22 cellular contexts compared by ENCODE assay signal in genomic region chr15:42193383-42193782, GRCh38. TPM values are rescaled to one million over a fixed set of nuclear protein-coding genes. Genes with fewer than 3 reads are reported as not detected.
DNase-seq lines count a peak whose midpoint lies in the region; ATAC-seq and TF ChIP-seq lines count a peak whose summit lies in the region.
"Had no signal": no experiment of that assay in that cellular context is flagged by ENCODE, and none has a peak within 500 bp of the region (broad histone marks: within the 10 kb centered on the region; RNA-seq: fewer than 3 reads in every experiment).

No MANE protein-coding gene starts in this region.

- peaks cover 50% of the 10 kb centered on the region for H3K4me1 Mint-ChIP-seq in activated CD8-positive, alpha-beta T cell treated with anti-CD3 and anti-CD28 coated beads for 36 hours (ENCODE audit: low read depth)
- peaks cover 23% of the 10 kb centered on the region for H3K4me1 Mint-ChIP-seq in activated CD8-positive, alpha-beta T cell treated with anti-CD3 and anti-CD28 coated beads, Interleukin-2, amount 10 ng/mL, durations not matched to agents 7 days and 5 days (ENCODE audit: low read depth)
- peaks cover 22% of the 10 kb centered on the region for H3K4me1 Mint-ChIP-seq in activated B cell treated with CpG ODN at 0.5 μM for 24 hours
- H3K4me1 Mint-ChIP-seq in activated naive CD8-positive, alpha-beta T cell treated with anti-CD3 and anti-CD28 coated beads, Interleukin-2, amount 50 U/mL, for 24 hours = peaks cover 54% of the 10 kb centered on the region
- H3K4me1 Mint-ChIP-seq: GM23338 had no signal

- peak overlapping the region; percentile 91 for H3K27ac Mint-ChIP-seq in activated CD8-positive, alpha-beta T cell treated with anti-CD3 and anti-CD28 coated beads for 36 hours
- no peak overlapping the region for H3K27ac Mint-ChIP-seq in activated CD8-positive, alpha-beta T cell treated with anti-CD3 and anti-CD28 coated beads, Interleukin-2, amount 10 ng/mL, durations not matched to agents 7 days and 5 days
- H3K27ac Mint-ChIP-seq in activated B cell treated with CpG ODN at 0.5 μM for 24 hours = peak overlapping the region; percentile 18
- peak overlapping the region; percentile 87 for H3K27ac Mint-ChIP-seq in activated naive CD8-positive, alpha-beta T cell treated with anti-CD3 and anti-CD28 coated beads, Interleukin-2, amount 50 U/mL, for 24 hours
- H3K27ac Mint-ChIP-seq: CD4-positive, alpha-beta T cell; GM23338 had no signal

- no peak overlapping the region for H3K27ac ChIP-seq in left ventricle myocardium inferior (replicated peaks)

- peak; percentile 53 for ATAC-seq in activated CD8-positive, alpha-beta T cell treated with anti-CD3 and anti-CD28 coated beads for 36 hours
- ATAC-seq in activated CD8-positive, alpha-beta T cell treated with anti-CD3 and anti-CD28 coated beads, Interleukin-2, amount 10 ng/mL, durations not matched to agents 7 days and 5 days = no peak
- ATAC-seq in activated B cell treated with CpG ODN at 0.5 μM for 24 hours (ENCODE audit: low read depth) (no peak), GM18858 (IDR thresholded peaks at IDR 0.05; ENCODE audit: unreplicated experiment) (no peak)
- peak; percentile 62 for ATAC-seq in activated naive CD8-positive, alpha-beta T cell treated with anti-CD3 and anti-CD28 coated beads, Interleukin-2, amount 50 U/mL, for 24 hours
- ATAC-seq: GM23338, HCT116 had no signal

- TF ChIP-seq CTCF in activated CD8-positive, alpha-beta T cell treated with anti-CD3 and anti-CD28 coated beads for 36 hours (IDR thresholded peaks at IDR 0.05) = no peak
- no peak for TF ChIP-seq CTCF in GM06990 (IDR thresholded peaks at IDR 0.05; ENCODE audit: insufficient read depth, low read length, poor library complexity, severe bottlenecking)
- TF ChIP-seq CTCF in activated B cell treated with CpG ODN at 0.5 μM for 24 hours (IDR thresholded peaks at IDR 0.05) = no peak
- no peak for TF ChIP-seq CTCF in left ventricle myocardium inferior (IDR thresholded peaks at IDR 0.05; ENCODE audit: borderline replicate concordance)

- H3K4me3 ChIP-seq in GM06990 (replicated peaks; ENCODE audit: low read depth, low read length) = no peak overlapping the region
- H3K4me3 ChIP-seq in left ventricle myocardium inferior = no peak overlapping the region
- H3K4me3 ChIP-seq: GM23338 had no signal

- intact Hi-C loops in activated CD8-positive, alpha-beta T cell treated with anti-CD3 and anti-CD28 coated beads for 36 hours (cut with micrococcal nuclease) = no loop called here
- intact Hi-C loops in activated B cell treated with CpG ODN at 0.5 μM for 24 hours (cut with micrococcal nuclease) = no loop called here
- intact Hi-C loops in left ventricle myocardium inferior (cut with micrococcal nuclease) = no loop called here

- CTCF ChIA-PET in activated CD8-positive, alpha-beta T cell treated with anti-CD3 and anti-CD28 coated beads for 36 hours (lab: Charles Lee) = interaction anchor here (1.4 kb wide), 1 partner anchor 14 kb away, joined by 8 read pairs; the partner anchor contains the start of gene VPS39
- CTCF ChIA-PET in activated CD8-positive, alpha-beta T cell treated with anti-CD3 and anti-CD28 coated beads, Interleukin-2, amount 10 ng/mL, durations not matched to agents 7 days and 5 days (lab: Charles Lee) = no interaction called here
- CTCF ChIA-PET in activated B cell treated with CpG ODN at 0.5 μM for 24 hours (lab: Charles Lee) = no interaction called here

- H3K36me3 ChIP-seq in GM06990 (ENCODE audit: control insufficient read depth, insufficient read depth, low read length) (peaks cover 3% of the 10 kb centered on the region), left ventricle myocardium inferior (peaks cover 54% of the 10 kb centered on the region)

- H3K9me3 ChIP-seq in left ventricle myocardium inferior (replicated peaks) = peaks cover 4% of the 10 kb centered on the region
- H3K9me3 ChIP-seq: BE2C had no signal

- H3K4me3 Mint-ChIP-seq in activated CD8-positive, alpha-beta T cell treated with anti-CD3 and anti-CD28 coated beads for 36 hours = no peak overlapping the region
- no peak overlapping the region for H3K4me3 Mint-ChIP-seq in activated CD8-positive, alpha-beta T cell treated with anti-CD3 and anti-CD28 coated beads, Interleukin-2, amount 10 ng/mL, durations not matched to agents 7 days and 5 days
- no peak overlapping the region for H3K4me3 Mint-ChIP-seq in activated B cell treated with CpG ODN at 0.5 μM for 24 hours
- H3K4me3 Mint-ChIP-seq in activated naive CD8-positive, alpha-beta T cell treated with anti-CD3 and anti-CD28 coated beads, Interleukin-2, amount 50 U/mL, for 24 hours = peak overlapping the region; percentile 30
- H3K4me3 Mint-ChIP-seq: CD4-positive, alpha-beta T cell; GM23338 had no signal

- no peaks in the 10 kb centered on the region for H3K4me1 ChIP-seq in left ventricle myocardium inferior
- H3K4me1 ChIP-seq: BE2C had no signal

- POLR2A ChIA-PET in activated CD8-positive, alpha-beta T cell treated with anti-CD3 and anti-CD28 coated beads for 36 hours (lab: Charles Lee) = interaction anchor here (1.2 kb wide), 2 partner anchors 14 to 80 kb away, joined by 3 to 4 read pairs; partner anchors contain the start of genes GANC and TMEM87A
- POLR2A ChIA-PET in activated CD8-positive, alpha-beta T cell treated with anti-CD3 and anti-CD28 coated beads, Interleukin-2, amount 10 ng/mL, durations not matched to agents 7 days and 5 days (lab: Charles Lee) = interaction anchor here (1.0 kb wide), 1 partner anchor 14 kb away, joined by 3 read pairs; no protein-coding TSS in a partner anchor
- POLR2A ChIA-PET in activated B cell treated with CpG ODN at 0.5 μM for 24 hours (lab: Charles Lee) = no interaction called here

- H3K36me3 Mint-ChIP-seq in activated CD8-positive, alpha-beta T cell treated with anti-CD3 and anti-CD28 coated beads for 36 hours (ENCODE audit: low read depth) = peaks cover 54% of the 10 kb centered on the region
- peaks cover 61% of the 10 kb centered on the region for H3K36me3 Mint-ChIP-seq in activated CD8-positive, alpha-beta T cell treated with anti-CD3 and anti-CD28 coated beads, Interleukin-2, amount 10 ng/mL, durations not matched to agents 7 days and 5 days (ENCODE audit: low read depth)
- peaks cover 74% of the 10 kb centered on the region for H3K36me3 Mint-ChIP-seq in activated B cell treated with CpG ODN at 0.5 μM for 24 hours (ENCODE audit: low read depth)
- peaks cover 50% of the 10 kb centered on the region for H3K36me3 Mint-ChIP-seq in activated naive CD8-positive, alpha-beta T cell treated with anti-CD3 and anti-CD28 coated beads, Interleukin-2, amount 50 U/mL, for 24 hours (ENCODE audit: low read depth)

- H3K27me3 Mint-ChIP-seq in activated CD8-positive, alpha-beta T cell treated with anti-CD3 and anti-CD28 coated beads for 36 hours = no peaks in the 10 kb centered on the region
- H3K27me3 Mint-ChIP-seq in activated CD8-positive, alpha-beta T cell treated with anti-CD3 and anti-CD28 coated beads, Interleukin-2, amount 10 ng/mL, durations not matched to agents 7 days and 5 days (ENCODE audit: low read depth) = no peaks in the 10 kb centered on the region
- no peaks in the 10 kb centered on the region for H3K27me3 Mint-ChIP-seq in activated B cell treated with CpG ODN at 0.5 μM for 24 hours
- no peaks in the 10 kb centered on the region for H3K27me3 Mint-ChIP-seq in activated naive CD8-positive, alpha-beta T cell treated with anti-CD3 and anti-CD28 coated beads, Interleukin-2, amount 50 U/mL, for 24 hours
- H3K27me3 Mint-ChIP-seq: CD4-positive, alpha-beta T cell had no signal

- peaks cover 3% of the 10 kb centered on the region for H3K9me3 Mint-ChIP-seq in activated CD8-positive, alpha-beta T cell treated with anti-CD3 and anti-CD28 coated beads for 36 hours
- H3K9me3 Mint-ChIP-seq in activated CD8-positive, alpha-beta T cell treated with anti-CD3 and anti-CD28 coated beads, Interleukin-2, amount 10 ng/mL, durations not matched to agents 7 days and 5 days (ENCODE audit: insufficient read depth) = no peaks in the 10 kb centered on the region
- H3K9me3 Mint-ChIP-seq in activated B cell treated with CpG ODN at 0.5 μM for 24 hours = no peaks in the 10 kb centered on the region
- H3K9me3 Mint-ChIP-seq in activated naive CD8-positive, alpha-beta T cell treated with anti-CD3 and anti-CD28 coated beads, Interleukin-2, amount 50 U/mL, for 24 hours = no peaks in the 10 kb centered on the region
- H3K9me3 Mint-ChIP-seq: CD4-positive, alpha-beta T cell had no signal

- no peak for DNase-seq in activated CD8-positive, alpha-beta T cell treated with anti-CD3 and anti-CD28 coated beads for 36 hours
- no peak for DNase-seq in activated CD8-positive, alpha-beta T cell treated with anti-CD3 and anti-CD28 coated beads, Interleukin-2, amount 10 ng/mL, durations not matched to agents 7 days and 5 days
- DNase-seq in GM06990 (ENCODE audit: extremely low read depth, insufficient read length) (peak; percentile 17), activated B cell treated with CpG ODN at 0.5 μM for 24 hours (no peak), left ventricle myocardium inferior (no peak), cerebellar cortex (ENCODE audit: low spot score) (no peak)
- no peak for DNase-seq in activated naive CD8-positive, alpha-beta T cell treated with anti-CD3 and anti-CD28 coated beads, Interleukin-2, amount 50 U/mL, for 24 hours
- DNase-seq: BE2C; CD4-positive, alpha-beta T cell; DMS153; GDM1; IMR-90; NCI-H1417 treated with DMSO at 0.1 percent for 48 hours; NCI-H1930; NCI-H226; NCI-H524; NCI-H82; RPMI8226 had no signal

- H3K27me3 ChIP-seq in GM06990 (replicated peaks; ENCODE audit: control insufficient read depth, insufficient read depth, low read length) = no peaks in the 10 kb centered on the region
- no peaks in the 10 kb centered on the region for H3K27me3 ChIP-seq in left ventricle myocardium inferior (ENCODE audit: low read depth)
- H3K27me3 ChIP-seq: BE2C had no signal

RNA-seq across cellular contexts. Expression of gene VPS39, which starts 14.7 kb away (rescaled TPM):
- total RNA-seq in activated CD8-positive, alpha-beta T cell treated with anti-CD3 and anti-CD28 coated beads for 36 hours = 10 to 100 TPM; 47.3 to 49.8 TPM
- 10 to 100 TPM; 61.0 to 65.7 TPM for total RNA-seq in activated CD8-positive, alpha-beta T cell treated with anti-CD3 and anti-CD28 coated beads, Interleukin-2, amount 10 ng/mL, durations not matched to agents 7 days and 5 days
- total RNA-seq in activated B cell treated with CpG ODN at 0.5 μM for 24 hours (86.1 and 102 TPM in 2 replicates), left ventricle myocardium inferior (49.2 TPM)

RNA-seq across cellular contexts. Expression of gene PLA2G4F, which starts 36.9 kb away (rescaled TPM):
- not detected for total RNA-seq in activated CD8-positive, alpha-beta T cell treated with anti-CD3 and anti-CD28 coated beads for 36 hours
- total RNA-seq in activated CD8-positive, alpha-beta T cell treated with anti-CD3 and anti-CD28 coated beads, Interleukin-2, amount 10 ng/mL, durations not matched to agents 7 days and 5 days = not detected
- total RNA-seq in activated B cell treated with CpG ODN at 0.5 μM for 24 hours = not detected in 2 replicates
- 2.1 TPM for total RNA-seq in left ventricle myocardium inferior
- total RNA-seq: CD4-positive, alpha-beta T cell; Daoy; GM23338; IMR-90 had no signal

Comparison
In these comparisons a context has a peak if more than half of its experiments do, and no peak if none do; other contexts are left out.
1. ATAC-seq: peak in activated CD8-positive, alpha-beta T cell treated with anti-CD3 and anti-CD28 coated beads for 36 hours (single experiment) and activated naive CD8-positive, alpha-beta T cell treated with anti-CD3 and anti-CD28 coated beads, Interleukin-2, amount 50 U/mL, for 24 hours (single experiment); none in activated CD8-positive, alpha-beta T cell treated with anti-CD3 and anti-CD28 coated beads, Interleukin-2, amount 10 ng/mL, durations not matched to agents 7 days and 5 days (single experiment), activated B cell treated with CpG ODN at 0.5 μM for 24 hours (single experiment) and GM18858 (single experiment).